ENCODE assay signal across 8 cellular contexts in the genomic region with DNA sequence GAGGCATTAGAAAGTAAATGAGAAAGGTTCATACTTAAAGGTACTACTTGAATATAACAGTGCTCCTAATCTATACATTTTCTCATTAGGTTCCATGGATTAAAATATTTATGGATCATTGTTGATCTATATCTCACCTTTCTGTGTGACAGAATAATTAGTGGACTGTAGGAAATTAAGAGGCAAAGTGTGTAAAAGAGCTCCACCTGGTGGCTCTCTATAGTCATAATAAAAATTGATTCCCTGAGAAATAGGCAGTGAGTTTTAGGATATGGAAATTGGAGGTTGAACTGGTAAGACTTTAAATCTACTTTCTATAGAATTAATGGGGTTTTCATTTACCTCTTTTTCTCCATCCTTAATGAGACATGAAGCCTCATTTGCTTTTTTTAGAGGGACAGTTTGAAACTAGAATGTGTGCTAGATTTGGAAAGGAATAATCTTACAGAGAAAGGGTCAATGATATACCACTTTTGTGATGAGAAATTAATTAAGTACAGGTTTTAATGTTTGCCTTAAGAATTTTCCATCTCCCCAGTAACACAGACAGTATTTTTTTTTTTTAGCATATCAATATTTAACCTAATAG. TPM values are rescaled to one million over a fixed set of nuclear protein-coding genes. Genes with fewer than 3 reads are reported as not detected.
A peak's percentile ranks its signal among the peaks of the same experiment; 100 is the strongest.
DNase-seq lines count a peak whose midpoint lies in the region; ATAC-seq and TF ChIP-seq lines count a peak whose summit lies in the region.

No MANE protein-coding gene starts in this region.

- H3K9me3 ChIP-seq in adrenal gland (replicated peaks in 1 of 3) (no peaks in the 10 kb centered on the region), liver (ENCODE audit: control insufficient read depth in 4 of 4, low read length in 3 of 4) (no peaks in the 10 kb centered on the region)

- no peaks in the 10 kb centered on the region for H3K27me3 ChIP-seq in adrenal gland
- H3K27me3 ChIP-seq in liver (ENCODE audit: control insufficient read depth in 4 of 4, insufficient read depth in 4 of 4, low read length in 3 of 4) = no peaks in the 10 kb centered on the region

- peaks cover 4% of the 10 kb centered on the region in 2 donors for H3K4me1 ChIP-seq in adrenal gland (replicated peaks in 1 of 2)
- H3K4me1 ChIP-seq in liver (ENCODE audit: control insufficient read depth in 4 of 4, insufficient read depth in 4 of 4, low read length in 3 of 4) = peaks cover 0 to 12% (median 10%) of the 10 kb centered on the region in 4 donors

- H3K9ac ChIP-seq in liver (ENCODE audit: low read depth in 1 of 2, low read length in 2 of 2) = no peak overlapping the region

- no peak overlapping the region for H3K4me3 ChIP-seq in LNCaP clone FGC (ENCODE audit: low read depth, low read length)
- H3K4me3 ChIP-seq in adrenal gland = no peak overlapping the region
- H3K4me3 ChIP-seq in liver (ENCODE audit: low read depth in 1 of 3, low read length in 3 of 3) = no peak overlapping the region

- H3K36me3 ChIP-seq in adrenal gland (replicated peaks in 1 of 2) (peaks cover 0 to 50% of the 10 kb centered on the region in 2 donors), liver (ENCODE audit: control insufficient read depth in 4 of 4, insufficient read depth in 3 of 4, low read depth in 1 of 4, low read length in 3 of 4) (peaks cover 7 to 30% (median 24%) of the 10 kb centered on the region in 4 donors)

- in situ Hi-C loops in GM13977 (cut with MboI; ENCODE audit: low pct_unique_long_range_greater_than_20kb, low sequenced_read_pairs, unreplicated experiment) = no loop called here

- H3K27ac ChIP-seq in C4-2B (no peak overlapping the region), adrenal gland (no peak overlapping the region), liver (ENCODE audit: low read depth in 1 of 2, low read length in 2 of 2) (no peak overlapping the region)

- TF ChIP-seq CTCF in C4-2B (conservative IDR thresholded peaks at IDR 0.05) = peak; percentile 88
- peak; percentile 59 for TF ChIP-seq CTCF in GM13977 (IDR thresholded peaks at IDR 0.05; ENCODE audit: extremely low read depth, insufficient read depth, missing control alignments)
- peak; percentile 49 for TF ChIP-seq CTCF in LNCaP clone FGC (IDR thresholded peaks at IDR 0.05; ENCODE audit: control insufficient read depth, extremely low read depth, insufficient read depth)
- TF ChIP-seq CTCF in adrenal gland (IDR thresholded peaks at IDR 0.05) = peak; percentile 33 to 76 (median 57)
- peak; percentile 54 for TF ChIP-seq CTCF in liver (IDR thresholded peaks at IDR 0.05; ENCODE audit: low read depth, low read length, missing input control)

- DNase-seq in GM13977 (ENCODE audit: low spot score) (no peak), LNCaP clone FGC (ENCODE audit: low read depth) (no peak), adrenal gland (peak in 1 of 7 donors; percentile 11), iPS-NIHi7 (ENCODE audit: extremely low spot score) (no peak)

- ATAC-seq in HG03469 (IDR thresholded peaks at IDR 0.05; ENCODE audit: unreplicated experiment) = no peak
- no peak for ATAC-seq in HG03457 (IDR thresholded peaks at IDR 0.05; ENCODE audit: unreplicated experiment)

- TF ChIP-seq RAD21 in liver (IDR thresholded peaks at IDR 0.05) = peak; percentile 80 to 84

- no peak for TF ChIP-seq POLR2A in adrenal gland (IDR thresholded peaks at IDR 0.05)

- intact Hi-C loops in adrenal gland (cut with DNase I) = no loop called here

TF ChIP-seq in liver, 16 proteins besides CTCF, POLR2A, EP300 and RAD21:
- TF ChIP-seq TAF1 (conservative IDR thresholded peaks at IDR 0.05) (no peak), SP1 (IDR thresholded peaks at IDR 0.05) (no peak), EGR1 (IDR thresholded peaks at IDR 0.05; ENCODE audit: low read depth in 2 of 2) (no peak), NR2F2 (IDR thresholded peaks at IDR 0.05) (no peak)

RNA-seq across cellular contexts. Expression of a gene that starts 11.8 kb away (rescaled TPM):
- 10 to 100 TPM; 24.1 to 37.5 (median 33.6) TPM for total RNA-seq in adrenal gland
- 10 to 100 TPM; 15.9 to 31.3 (median 16.5) TPM for polyA plus RNA-seq in adrenal gland
- 10 to 100 TPM; 47.6 to 65.2 TPM for total RNA-seq in liver
- polyA plus RNA-seq in liver = 10 to 100 TPM; 32.9 to 57.2 TPM

RNA-seq across cellular contexts. Expression of a gene that starts 17.2 kb away (rescaled TPM):
- total RNA-seq in adrenal gland (100 to 1,000 TPM in 3 of 8 donors, 10 to 100 TPM in 5; 48.6 to 157 (median 86.0) TPM), liver (10 to 100 TPM; 33.5 to 41.0 TPM)
- polyA plus RNA-seq in adrenal gland (100 to 1,000 TPM in 2 of 3 donors, 10 to 100 TPM in 1; 86.4 to 231 (median 133) TPM), liver (10 to 100 TPM; 55.2 to 63.8 TPM)
